14 cellular contexts compared by ENCODE assay signal in the genomic region with DNA sequence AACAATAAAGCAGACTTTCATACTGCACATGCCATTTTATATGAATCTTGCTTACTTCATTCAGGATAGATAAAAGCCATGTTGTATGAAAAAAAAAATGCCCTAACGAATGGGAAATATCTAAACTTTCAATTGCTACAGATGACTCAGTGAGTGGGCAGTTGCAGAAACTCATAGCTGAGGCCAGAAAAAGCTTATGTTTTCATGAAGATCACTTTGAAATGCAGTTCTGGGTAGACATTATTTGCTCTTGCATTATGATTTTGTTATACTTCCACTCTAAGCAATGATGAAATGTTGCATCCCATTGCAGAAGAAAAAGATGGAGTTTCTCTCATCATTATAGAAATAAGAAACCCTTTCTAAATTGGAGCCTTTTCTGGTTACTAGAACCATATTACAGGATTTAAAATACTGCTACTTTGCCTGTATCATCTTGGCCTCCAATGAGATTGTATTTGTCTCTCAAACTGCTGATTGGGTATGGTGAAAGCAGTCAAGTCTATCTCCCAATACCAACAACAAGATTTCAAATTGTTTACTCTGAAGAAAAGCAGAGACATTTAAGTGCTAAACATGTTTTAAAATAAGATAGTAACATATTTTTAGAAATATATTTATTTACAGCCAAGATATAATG. TPM values are rescaled to one million over a fixed set of nuclear protein-coding genes. Genes with fewer than 3 reads are reported as not detected.
DNase-seq lines count a peak whose midpoint lies in the region; ATAC-seq lines count a peak whose summit lies in the region.
"Had no signal": no experiment of that assay in that cellular context is flagged by ENCODE, and none has a peak within 500 bp of the region (broad histone marks: within the 10 kb centered on the region; RNA-seq: fewer than 3 reads in every experiment).

No MANE protein-coding gene starts in this region.

- peak; percentile 67 to 73 for ATAC-seq in activated T-cell treated with anti-CD3 and anti-CD28 coated beads, Interleukin-2, amount 50 U/mL, for 4 hours
- ATAC-seq in GM18502 (IDR thresholded peaks at IDR 0.05; ENCODE audit: poor library complexity, unreplicated experiment) (no peak), HG03175 (IDR thresholded peaks at IDR 0.05; ENCODE audit: unreplicated experiment) (no peak)

- H3K9me3 Mint-ChIP-seq in activated T-cell treated with anti-CD3 and anti-CD28 coated beads, Interleukin-2, amount 50 U/mL, for 4 hours: peaks cover 26% of the 10 kb centered on the region
- H3K9me3 Mint-ChIP-seq in stimulated activated naive CD8-positive, alpha-beta T cell treated with anti-CD3 and anti-CD28 coated beads, Interleukin-15, Interleukin-2, amounts not matched to agents 100 ng/mL and 50 ng/mL, for 24 hours: peaks cover 21% of the 10 kb centered on the region

- peak overlapping the region; percentile 67 for H3K27ac Mint-ChIP-seq in stimulated activated naive CD8-positive, alpha-beta T cell treated with anti-CD3 and anti-CD28 coated beads, Interleukin-15, Interleukin-2, amounts not matched to agents 100 ng/mL and 50 ng/mL, for 24 hours
- H3K27ac Mint-ChIP-seq: dendritic cell treated with granulocyte-macrophage colony-stimulating factor and Interleukin-4, amounts not matched to agents 40 ng/mL and 50 ng/mL, for 4 days had no signal

- DNase-seq in activated T-cell treated with anti-CD3 and anti-CD28 coated beads, Interleukin-2, amount 50 U/mL, for 4 hours: no peak
- DNase-seq in activated T-cell treated with anti-CD3 and anti-CD28 coated beads, Interleukin-2, amount 50 U/mL, for 1 hour: no peak
- DNase-seq in SK-MEL-5 (ENCODE audit: low read depth, low spot score): peak; percentile 23
- DNase-seq in fibroblast of gingiva (ENCODE audit: low read depth): peak; percentile 84
- no peak for DNase-seq in stimulated activated CD4-positive, alpha-beta T cell treated with anti-CD3 and anti-CD28 coated beads, Interleukin-2, amount 100 ng/mL, for 48 hours
- DNase-seq: activated CD8-positive, alpha-beta memory T cell treated with anti-CD3 and anti-CD28 coated beads, Interleukin-2, amount 50 U/mL, for 48 hours; mesendoderm; NCI-H1417 treated with DMSO at 0.1 percent for 48 hours; T-helper 9 cell; uterus had no signal

- in situ Hi-C loops in SK-MEL-5 (cut with HindIII; ENCODE audit: low pct_unique_long_range_greater_than_20kb, low sequenced_read_pairs): no loop called here

- H3K4me3 Mint-ChIP-seq in activated T-cell treated with anti-CD3 and anti-CD28 coated beads, Interleukin-2, amount 50 U/mL, for 4 hours: no peak overlapping the region
- H3K4me3 Mint-ChIP-seq in stimulated activated naive CD8-positive, alpha-beta T cell treated with anti-CD3 and anti-CD28 coated beads, Interleukin-15, Interleukin-2, amounts not matched to agents 100 ng/mL and 50 ng/mL, for 24 hours: peak overlapping the region; percentile 45
- H3K4me3 Mint-ChIP-seq: dendritic cell treated with granulocyte-macrophage colony-stimulating factor and Interleukin-4, amounts not matched to agents 40 ng/mL and 50 ng/mL, for 4 days had no signal

- H3K4me1 Mint-ChIP-seq in activated T-cell treated with anti-CD3 and anti-CD28 coated beads, Interleukin-2, amount 50 U/mL, for 4 hours (ENCODE audit: low read depth): peaks cover 24% of the 10 kb centered on the region
- H3K4me1 Mint-ChIP-seq in stimulated activated naive CD8-positive, alpha-beta T cell treated with anti-CD3 and anti-CD28 coated beads, Interleukin-15, Interleukin-2, amounts not matched to agents 100 ng/mL and 50 ng/mL, for 24 hours (ENCODE audit: low read depth): peaks cover 52% of the 10 kb centered on the region

- H3K36me3 Mint-ChIP-seq in activated T-cell treated with anti-CD3 and anti-CD28 coated beads, Interleukin-2, amount 50 U/mL, for 4 hours (ENCODE audit: insufficient read depth): peaks cover 3% of the 10 kb centered on the region
- peaks cover 32% of the 10 kb centered on the region for H3K36me3 Mint-ChIP-seq in stimulated activated naive CD8-positive, alpha-beta T cell treated with anti-CD3 and anti-CD28 coated beads, Interleukin-15, Interleukin-2, amounts not matched to agents 100 ng/mL and 50 ng/mL, for 24 hours (ENCODE audit: low read depth)

- H3K27me3 Mint-ChIP-seq in activated T-cell treated with anti-CD3 and anti-CD28 coated beads, Interleukin-2, amount 50 U/mL, for 4 hours (ENCODE audit: low read depth): no peaks in the 10 kb centered on the region
- H3K27me3 Mint-ChIP-seq in stimulated activated naive CD8-positive, alpha-beta T cell treated with anti-CD3 and anti-CD28 coated beads, Interleukin-15, Interleukin-2, amounts not matched to agents 100 ng/mL and 50 ng/mL, for 24 hours: no peaks in the 10 kb centered on the region
- H3K27me3 Mint-ChIP-seq: dendritic cell treated with granulocyte-macrophage colony-stimulating factor and Interleukin-4, amounts not matched to agents 40 ng/mL and 50 ng/mL, for 4 days had no signal

RNA-seq across cellular contexts. Expression of a gene that starts 17.0 kb away (rescaled TPM):
- total RNA-seq in activated T-cell treated with anti-CD3 and anti-CD28 coated beads, Interleukin-2, amount 50 U/mL, for 4 hours: 10 to 100 TPM; 15.5 to 23.1 (median 21.2) TPM
- 17.8 and 24.1 TPM in 2 replicates for total RNA-seq in SK-MEL-5 (2014; rRNA removed; shearing (Covaris generic))
- polyA plus RNA-seq in SK-MEL-5 (2015; cell fraction: cytosol; rRNA removed): 11.0 and 11.5 TPM in 2 replicates
- 25.5 and 44.0 TPM in 2 replicates for polyA plus RNA-seq in SK-MEL-5 (2015; cell fraction: nucleus; rRNA removed)

RNA-seq across cellular contexts. Expression of a gene that starts 17.8 kb away (rescaled TPM):
- 10 to 100 TPM; 32.7 to 35.1 (median 34.3) TPM for total RNA-seq in activated T-cell treated with anti-CD3 and anti-CD28 coated beads, Interleukin-2, amount 50 U/mL, for 4 hours
- total RNA-seq in SK-MEL-5 (2014; rRNA removed; shearing (Covaris generic)): 28.9 and 29.5 TPM in 2 replicates
- polyA plus RNA-seq in SK-MEL-5 (2015; cell fraction: cytosol; rRNA removed): 32.6 and 54.6 TPM in 2 replicates
- polyA plus RNA-seq in SK-MEL-5 (2015; cell fraction: nucleus; rRNA removed): 73.7 and 80.7 TPM in 2 replicates

Comparison
In these comparisons a context has a peak if more than half of its experiments do, and no peak if none do; other contexts are left out.
1. ATAC-seq: peak in activated T-cell treated with anti-CD3 and anti-CD28 coated beads, Interleukin-2, amount 50 U/mL, for 4 hours (2 of 2); none in GM18502 (single experiment) and HG03175 (single experiment).
2. DNase-seq: peak in SK-MEL-5 (single experiment) and fibroblast of gingiva (single experiment); none in activated T-cell treated with anti-CD3 and anti-CD28 coated beads, Interleukin-2, amount 50 U/mL, for 4 hours (single experiment), activated T-cell treated with anti-CD3 and anti-CD28 coated beads, Interleukin-2, amount 50 U/mL, for 1 hour (single experiment) and stimulated activated CD4-positive, alpha-beta T cell treated with anti-CD3 and anti-CD28 coated beads, Interleukin-2, amount 100 ng/mL, for 48 hours (0 of 2).